In genomic region chr4:40196724-40197281, GRCh38 we compare ENCODE assay signal across 8 cellular contexts.
DNase-seq lines count a peak whose midpoint lies in the region; ATAC-seq lines count a peak whose summit lies in the region.

Gene RHOH (plus strand): TSS chr4:40197031. CDS start chr4:40243387, 46,356 bp downstream.

- H3K27ac Mint-ChIP-seq in activated naive CD4-positive, alpha-beta T cell treated with anti-CD3 and anti-CD28 coated beads, Interleukin-2, amount 10 ng/mL, durations not matched to agents 7 days and 5 days = peak within 1 kb of the TSS; percentile 96

- H3K4me1 Mint-ChIP-seq in activated naive CD4-positive, alpha-beta T cell treated with anti-CD3 and anti-CD28 coated beads, Interleukin-2, amount 10 ng/mL, durations not matched to agents 7 days and 5 days = peaks cover 46% of the 10 kb centered on the region

- H3K36me3 ChIP-seq in rectal smooth muscle tissue (ENCODE audit: control insufficient read depth, insufficient read depth, low read length) = peaks cover 2% of the 10 kb centered on the region

- H3K36me3 Mint-ChIP-seq in activated naive CD4-positive, alpha-beta T cell treated with anti-CD3 and anti-CD28 coated beads, Interleukin-2, amount 10 ng/mL, durations not matched to agents 7 days and 5 days = peaks cover 63% of the 10 kb centered on the region

- no peak within 1 kb of the TSS for H3K27ac ChIP-seq in rectal smooth muscle tissue (ENCODE audit: low read depth, low read length)

- peak; percentile 7 for DNase-seq in SIG-M5 (lab: John Stamatoyannopoulos, UW)
- peak; percentile 85 for DNase-seq in activated naive CD4-positive, alpha-beta T cell treated with anti-CD3 and anti-CD28 coated beads, Interleukin-2, amount 10 ng/mL, durations not matched to agents 7 days and 5 days
- DNase-seq in foreskin melanocyte = no peak
- no peak for DNase-seq in AG08396 (ENCODE audit: low spot score)
- no peak for DNase-seq in GM03348 (ENCODE audit: low spot score)

- peak within 1 kb of the TSS; percentile 60 for H3K4me3 ChIP-seq in rectal smooth muscle tissue (ENCODE audit: low read length)

- no peaks in the 10 kb centered on the region for H3K9me3 Mint-ChIP-seq in activated naive CD4-positive, alpha-beta T cell treated with anti-CD3 and anti-CD28 coated beads, Interleukin-2, amount 10 ng/mL, durations not matched to agents 7 days and 5 days

- CTCF ChIA-PET in activated naive CD4-positive, alpha-beta T cell treated with anti-CD3 and anti-CD28 coated beads, Interleukin-2, amount 10 ng/mL, durations not matched to agents 7 days and 5 days (lab: Charles Lee) = interaction anchor here (0.6 to 1.7 kb wide), 8 partner anchors 8 to 141 kb away, joined by 3 to 5 read pairs (median 3); partner anchors contain the start of gene N4BP2

- H3K27me3 ChIP-seq in rectal smooth muscle tissue (ENCODE audit: control insufficient read depth, insufficient read depth, low read length) = no peaks in the 10 kb centered on the region

- H3K27me3 Mint-ChIP-seq in activated naive CD4-positive, alpha-beta T cell treated with anti-CD3 and anti-CD28 coated beads, Interleukin-2, amount 10 ng/mL, durations not matched to agents 7 days and 5 days = peaks cover 4% of the 10 kb centered on the region

- no peaks in the 10 kb centered on the region for H3K4me1 ChIP-seq in rectal smooth muscle tissue (ENCODE audit: control insufficient read depth, insufficient read depth, low read length)

- ATAC-seq in GM18858 (IDR thresholded peaks at IDR 0.05; ENCODE audit: unreplicated experiment) = peak; percentile 21
- ATAC-seq in HG02571 (IDR thresholded peaks at IDR 0.05; ENCODE audit: unreplicated experiment) = no peak

- H3K9ac ChIP-seq in rectal smooth muscle tissue (ENCODE audit: low read length) = no peak within 1 kb of the TSS

- H3K4me3 Mint-ChIP-seq in activated naive CD4-positive, alpha-beta T cell treated with anti-CD3 and anti-CD28 coated beads, Interleukin-2, amount 10 ng/mL, durations not matched to agents 7 days and 5 days = peak within 1 kb of the TSS; percentile 93

Comparison
In these comparisons a context has a peak if more than half of its experiments do, and no peak if none do; other contexts are left out.
1. DNase-seq: peak in SIG-M5 (single experiment) and activated naive CD4-positive, alpha-beta T cell treated with anti-CD3 and anti-CD28 coated beads, Interleukin-2, amount 10 ng/mL, durations not matched to agents 7 days and 5 days (single experiment); none in foreskin melanocyte (single experiment), AG08396 (single experiment) and GM03348 (single experiment).